12 cellular contexts compared by ENCODE assay signal in genomic region chr5:135508496-135509005, GRCh38. TPM values are rescaled to one million over a fixed set of nuclear protein-coding genes. Genes with fewer than 3 reads are reported as not detected.
DNase-seq lines count a peak whose midpoint lies in the region; ATAC-seq and TF ChIP-seq lines count a peak whose summit lies in the region.
"Had no signal": no experiment of that assay in that cellular context is flagged by ENCODE, and none has a peak within 500 bp of the region (broad histone marks: within the 10 kb centered on the region; RNA-seq: fewer than 3 reads in every experiment).

No MANE protein-coding gene starts in this region.

- 21% methylated on average over 16 of the region's 16 CpGs for WGBS in smooth muscle cell (ENCODE audit: low lambda C conversion rate)
- 3 to 4% methylated on average over 16 of the region's 16 CpGs for WGBS in body of pancreas, 2 donors

- no peak for TF ChIP-seq POLR2A in body of pancreas (IDR thresholded peaks at IDR 0.05)

- no peak for TF ChIP-seq CTCF in smooth muscle cell (IDR thresholded peaks at IDR 0.05; ENCODE audit: borderline replicate concordance, insufficient read depth, poor library complexity, severe bottlenecking)
- no peak for TF ChIP-seq CTCF in body of pancreas (IDR thresholded peaks at IDR 0.05)

- peak; percentile 30 for ATAC-seq in activated CD4-positive, alpha-beta T cell treated with anti-CD3 and anti-CD28 coated beads for 36 hours
- ATAC-seq in body of pancreas: no peak
- no peak for ATAC-seq in GM19023 (IDR thresholded peaks at IDR 0.05; ENCODE audit: unreplicated experiment)
- ATAC-seq: stimulated activated memory B cell treated with anti-CD40 and anti-IgM and Interleukin-4, amounts not matched to agents 10 μg/mL and 1 μg/mL and 100 μg/mL, for 72 hours; T-helper 17 cell had no signal

- CTCF ChIA-PET in activated CD4-positive, alpha-beta T cell treated with anti-CD3 and anti-CD28 coated beads for 36 hours (lab: Charles Lee): interaction anchor here (0.8 to 1.4 kb wide), 4 partner anchors 18 to 58 kb away, joined by 3 to 10 read pairs (median 4); no protein-coding TSS in a partner anchor

- POLR2A ChIA-PET in activated CD4-positive, alpha-beta T cell treated with anti-CD3 and anti-CD28 coated beads for 36 hours (lab: Charles Lee): no interaction called here

- no peak for DNase-seq in activated CD4-positive, alpha-beta T cell treated with anti-CD3 and anti-CD28 coated beads for 36 hours
- no peak for DNase-seq in activated CD4-positive, alpha-beta T cell treated with anti-CD3 and anti-CD28 coated beads for 4 hours
- DNase-seq in NCI-H2171 treated with DMSO at 0.1 percent for 48 hours (lab: John Stamatoyannopoulos, UW): peak; percentile 81
- no peak for DNase-seq in smooth muscle cell (lab: John Stamatoyannopoulos, UW; ENCODE audit: unreplicated experiment)
- no peak for DNase-seq in body of pancreas
- DNase-seq in activated gamma-delta T cell treated with Interleukin-2 at 50 U/mL for 16 hours: no peak
- DNase-seq: anterior cingulate cortex, KG1, T-helper 17 cell had no signal

- no peak overlapping the region for H3K9ac ChIP-seq in iPS-20b (ENCODE audit: low read depth, low read length)
- H3K9ac ChIP-seq in smooth muscle cell (ENCODE audit: low read depth): no peak overlapping the region

- H3K4me3 ChIP-seq in iPS-20b (ENCODE audit: low read length): peak overlapping the region; percentile 51; the same call in 1 of the 2 replicates
- H3K4me3 ChIP-seq in smooth muscle cell: no peak overlapping the region
- no peak overlapping the region for H3K4me3 ChIP-seq in body of pancreas

- no peak overlapping the region for H3K27ac Mint-ChIP-seq in activated CD4-positive, alpha-beta T cell treated with anti-CD3 and anti-CD28 coated beads for 36 hours
- H3K27ac Mint-ChIP-seq: stimulated activated memory B cell treated with anti-CD40 and anti-IgM and Interleukin-4, amounts not matched to agents 10 μg/mL and 1 μg/mL and 100 μg/mL, for 72 hours; T-helper 17 cell had no signal

- no peaks in the 10 kb centered on the region for H3K36me3 Mint-ChIP-seq in activated CD4-positive, alpha-beta T cell treated with anti-CD3 and anti-CD28 coated beads for 36 hours (ENCODE audit: low read depth)
- H3K36me3 Mint-ChIP-seq: stimulated activated memory B cell treated with anti-CD40 and anti-IgM and Interleukin-4, amounts not matched to agents 10 μg/mL and 1 μg/mL and 100 μg/mL, for 72 hours had no signal

- no peaks in the 10 kb centered on the region for H3K9me3 Mint-ChIP-seq in activated CD4-positive, alpha-beta T cell treated with anti-CD3 and anti-CD28 coated beads for 36 hours (ENCODE audit: low read depth)
- H3K9me3 Mint-ChIP-seq: stimulated activated memory B cell treated with anti-CD40 and anti-IgM and Interleukin-4, amounts not matched to agents 10 μg/mL and 1 μg/mL and 100 μg/mL, for 72 hours had no signal

- H3F3A ChIP-seq in smooth muscle cell (ENCODE audit: low read depth): no peaks in the 10 kb centered on the region

- H3K27ac ChIP-seq in iPS-20b (ENCODE audit: low read length) (no peak overlapping the region), smooth muscle cell (ENCODE audit: low read depth) (no peak overlapping the region), body of pancreas (no peak overlapping the region)

- H3K9me3 ChIP-seq in iPS-20b (ENCODE audit: insufficient read depth, low read depth, low read length) (no peaks in the 10 kb centered on the region), smooth muscle cell (replicated peaks; ENCODE audit: low read depth) (no peaks in the 10 kb centered on the region), body of pancreas (no peaks in the 10 kb centered on the region)

- H3K36me3 ChIP-seq in iPS-20b (ENCODE audit: insufficient read depth, low read depth, low read length) (no peaks in the 10 kb centered on the region), smooth muscle cell (ENCODE audit: low read depth) (no peaks in the 10 kb centered on the region), body of pancreas (replicated peaks in 1 of 2; ENCODE audit: insufficient read depth in 1 of 2, low read depth in 2 of 2) (no peaks in the 10 kb centered on the region)

- H4K20me1 ChIP-seq in smooth muscle cell (ENCODE audit: low read depth): no peaks in the 10 kb centered on the region

- H3K27me3 ChIP-seq in iPS-20b (ENCODE audit: insufficient read depth, low read length) (peaks cover 88% of the 10 kb centered on the region), smooth muscle cell (ENCODE audit: low read depth) (peaks cover 78% of the 10 kb centered on the region), body of pancreas (peaks cover 0 to 9% of the 10 kb centered on the region in 2 donors)

- intact Hi-C loops in activated CD4-positive, alpha-beta T cell treated with anti-CD3 and anti-CD28 coated beads for 36 hours (cut with DNase I, micrococcal nuclease): no loop called here
- intact Hi-C loops in body of pancreas (cut with DNase I): no loop called here

- peaks cover 3% of the 10 kb centered on the region for H3K4me1 Mint-ChIP-seq in activated CD4-positive, alpha-beta T cell treated with anti-CD3 and anti-CD28 coated beads for 36 hours
- H3K4me1 Mint-ChIP-seq: stimulated activated memory B cell treated with anti-CD40 and anti-IgM and Interleukin-4, amounts not matched to agents 10 μg/mL and 1 μg/mL and 100 μg/mL, for 72 hours had no signal

- no peak overlapping the region for H3K4me3 Mint-ChIP-seq in activated CD4-positive, alpha-beta T cell treated with anti-CD3 and anti-CD28 coated beads for 36 hours
- H3K4me3 Mint-ChIP-seq: stimulated activated memory B cell treated with anti-CD40 and anti-IgM and Interleukin-4, amounts not matched to agents 10 μg/mL and 1 μg/mL and 100 μg/mL, for 72 hours; T-helper 17 cell had no signal

- H2AFZ ChIP-seq in smooth muscle cell (ENCODE audit: low read depth): no peak overlapping the region

- H3K4me1 ChIP-seq in iPS-20b (ENCODE audit: insufficient read depth, low read length) (no peaks in the 10 kb centered on the region), smooth muscle cell (ENCODE audit: low read depth) (peaks cover 6% of the 10 kb centered on the region), body of pancreas (no peaks in the 10 kb centered on the region)

- H3K79me2 ChIP-seq in smooth muscle cell (ENCODE audit: low read depth): no peaks in the 10 kb centered on the region

- peak overlapping the region; percentile 65 for H3K4me2 ChIP-seq in smooth muscle cell

- peaks cover 42% of the 10 kb centered on the region for H3K27me3 Mint-ChIP-seq in activated CD4-positive, alpha-beta T cell treated with anti-CD3 and anti-CD28 coated beads for 36 hours

RNA-seq across cellular contexts. Expression of gene NEUROG1, which starts 27.2 kb away (rescaled TPM):
- not detected for total RNA-seq in activated CD4-positive, alpha-beta T cell treated with anti-CD3 and anti-CD28 coated beads for 36 hours
- not detected in 2 replicates for total RNA-seq in smooth muscle cell
- not detected in 2 replicates for polyA plus RNA-seq in smooth muscle cell
- total RNA-seq in body of pancreas: not detected
- total RNA-seq: T-helper 17 cell had no signal

RNA-seq across cellular contexts. Expression of gene TIFAB, which starts 56.4 kb away (rescaled TPM):
- total RNA-seq in activated CD4-positive, alpha-beta T cell treated with anti-CD3 and anti-CD28 coated beads for 36 hours: not detected
- total RNA-seq in smooth muscle cell (under 0.01 TPM in 1 of 2 replicates, not detected in the other), body of pancreas (not detected)
- 0.08 and 0.11 TPM in 2 replicates for polyA plus RNA-seq in smooth muscle cell
